Comparison of ENCODE assay signal across 9 cellular contexts in genomic region chr5:113294341-113295110, GRCh38.
DNase-seq lines count a peak whose midpoint lies in the region; ATAC-seq lines count a peak whose summit lies in the region.
"Had no signal": no experiment of that assay in that cellular context is flagged by ENCODE, and none has a peak within 500 bp of the region (broad histone marks: within the 10 kb centered on the region; RNA-seq: fewer than 3 reads in every experiment).

No MANE protein-coding gene starts in this region.

- H3K4me1 Mint-ChIP-seq in effector memory CD8-positive, alpha-beta T cell (ENCODE audit: low read depth in 2 of 2), result peaks cover 6 to 23% of the 10 kb centered on the region in 2 donors
- H3K4me1 Mint-ChIP-seq in memory B cell, result peaks cover 14% of the 10 kb centered on the region

- no peaks in the 10 kb centered on the region for H3K9me3 Mint-ChIP-seq in effector memory CD8-positive, alpha-beta T cell
- peaks cover 1% of the 10 kb centered on the region for H3K9me3 Mint-ChIP-seq in memory B cell

- H3K36me3 Mint-ChIP-seq in effector memory CD8-positive, alpha-beta T cell (ENCODE audit: insufficient read depth), result no peaks in the 10 kb centered on the region
- H3K36me3 Mint-ChIP-seq in memory B cell, result peaks cover 2% of the 10 kb centered on the region

- H3K27ac Mint-ChIP-seq in effector memory CD8-positive, alpha-beta T cell, result peak overlapping the region; percentile 42
- no peak overlapping the region for H3K27ac Mint-ChIP-seq in memory B cell

- peak; percentile 96 for ATAC-seq in HG03025 (IDR thresholded peaks at IDR 0.05; ENCODE audit: low FRiP score, unreplicated experiment)
- ATAC-seq in effector memory CD8-positive, alpha-beta T cell (replicated peaks), result peak; percentile 87
- ATAC-seq in memory B cell (ENCODE audit: low read depth), result peak; percentile 80

- peak; percentile 22 to 49 for DNase-seq in NOMO-1 (lab: John Stamatoyannopoulos, UW; ENCODE audit: unreplicated experiment in 2 of 2)
- DNase-seq in NOMO-1 treated with dmso at 0.1 percent for 144 hours (lab: John Stamatoyannopoulos, UW; ENCODE audit: unreplicated experiment), result no peak
- DNase-seq in NCI-H524 treated with DMSO at 0.1 percent for 48 hours (lab: John Stamatoyannopoulos, UW), result peak; percentile 80
- DNase-seq in activated CD8-positive, alpha-beta memory T cell treated with anti-CD3 and anti-CD28 coated beads for 24 hours, result peak; percentile 88
- DNase-seq in effector memory CD8-positive, alpha-beta T cell, result peak; percentile 59 to 68 (median 62)
- DNase-seq in memory B cell (ENCODE audit: low spot score in 2 of 2), result peak; percentile 23 to 37
- DNase-seq in stimulated activated CD4-positive, alpha-beta T cell treated with anti-CD3 and anti-CD28 coated beads, TNF-alpha, amount 100 ng/mL, for 48 hours (ENCODE audit: low read depth in 3 of 3), result peak; percentile 43 to 73 (median 57)
- DNase-seq: DND-41 had no signal

- peaks cover 36 to 40% of the 10 kb centered on the region in 2 donors for H3K27me3 Mint-ChIP-seq in effector memory CD8-positive, alpha-beta T cell
- H3K27me3 Mint-ChIP-seq in memory B cell, result peaks cover 22% of the 10 kb centered on the region

- peak overlapping the region; percentile 88 to 93 for H3K4me3 Mint-ChIP-seq in effector memory CD8-positive, alpha-beta T cell
- H3K4me3 Mint-ChIP-seq in memory B cell, result peak overlapping the region; percentile 85
